8 cellular contexts compared by ENCODE assay signal in the genomic region with DNA sequence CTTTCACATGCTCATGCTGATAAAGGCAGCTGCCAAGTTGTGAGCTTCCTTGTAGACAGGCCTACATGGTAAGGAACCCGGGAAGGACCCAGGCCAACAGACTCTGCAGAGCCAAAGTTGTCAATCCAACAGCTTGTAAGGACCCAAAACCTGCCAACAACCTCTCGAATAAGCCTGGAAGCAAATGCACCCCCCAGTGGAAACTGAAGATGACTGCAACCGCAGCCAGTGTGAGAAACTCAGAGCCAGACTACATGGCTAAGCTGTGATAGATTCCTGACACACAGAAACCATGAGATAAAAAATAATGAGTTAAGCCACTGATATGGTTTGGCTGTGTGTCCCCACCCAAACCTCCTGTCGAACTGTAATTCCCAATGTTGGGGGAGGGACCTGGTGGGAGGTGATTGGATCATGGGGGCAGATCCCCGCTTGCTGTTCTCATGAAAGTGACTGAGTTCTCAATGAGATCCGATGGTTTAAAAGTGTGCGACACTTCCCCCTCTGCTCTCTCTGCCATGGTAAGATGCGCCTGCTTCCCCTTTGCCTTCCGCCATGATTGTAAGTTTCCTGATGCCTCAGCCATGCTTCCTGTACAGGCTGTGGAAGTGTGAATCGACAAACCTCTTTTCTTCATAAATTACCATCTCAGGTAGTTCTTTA. TPM values are rescaled to one million over a fixed set of nuclear protein-coding genes. Genes with fewer than 3 reads are reported as not detected.
A peak's percentile ranks its signal among the peaks of the same experiment; 100 is the strongest.
DNase-seq lines count a peak whose midpoint lies in the region; ATAC-seq, FAIRE-seq and TF ChIP-seq lines count a peak whose summit lies in the region.

No MANE protein-coding gene starts in this region.

- no peaks in the 10 kb centered on the region for H3K27me3 ChIP-seq in Caco-2 (replicated peaks; ENCODE audit: control insufficient read depth, insufficient read depth, low read length)
- H3K27me3 ChIP-seq in SU-DHL-6 (ENCODE audit: low read length): no peaks in the 10 kb centered on the region

- no peak overlapping the region for H3K27ac Mint-ChIP-seq in Caco-2 (ENCODE audit: unreplicated experiment)

- peak in 1 of 2 experiments; percentile 26 for DNase-seq in Caco-2
- DNase-seq in HFF-Myc (ENCODE audit: extremely low read depth, low read depth): no peak
- DNase-seq in islet precursor cell: peak; percentile 80
- no peak for DNase-seq in RCC 7860 (ENCODE audit: low spot score)

- H3K79me2 ChIP-seq in SU-DHL-6 (ENCODE audit: insufficient read depth, low read length): no peaks in the 10 kb centered on the region

- POLR2A ChIA-PET in Caco-2 (lab: Charles Lee): no interaction called here

- H3K27ac ChIP-seq in SU-DHL-6 (ENCODE audit: low read depth, low read length): no peak overlapping the region

- peak; percentile 26 to 42 for TF ChIP-seq CTCF in Caco-2 (IDR thresholded peaks at IDR 0.05; ENCODE audit: insufficient read depth in 1 of 2, low read depth in 1 of 2, low read length in 1 of 2, severe bottlenecking in 1 of 2, unreplicated experiment in 1 of 2)
- peak; percentile 52 for TF ChIP-seq CTCF in HFF-Myc (IDR thresholded peaks at IDR 0.05; ENCODE audit: low read depth, low read length, missing control alignments)
- peak; percentile 88 for TF ChIP-seq CTCF in SU-DHL-6 (IDR thresholded peaks at IDR 0.05; ENCODE audit: insufficient read depth, low read length, poor library complexity, severe bottlenecking)

- no peak overlapping the region for H3K4me2 ChIP-seq in SU-DHL-6 (ENCODE audit: low read depth, low read length, poor library complexity, severe bottlenecking)

- H3K4me3 ChIP-seq in Caco-2 (ENCODE audit: low read depth, low read length) (no peak overlapping the region), HFF-Myc (replicated peaks; ENCODE audit: low read depth, low read length) (no peak overlapping the region), SU-DHL-6 (ENCODE audit: insufficient read depth, low read length, poor library complexity, severe bottlenecking) (no peak overlapping the region)

- no peaks in the 10 kb centered on the region for H4K20me1 ChIP-seq in SU-DHL-6 (ENCODE audit: low read depth, low read length)

- no peaks in the 10 kb centered on the region for H3K36me3 Mint-ChIP-seq in Caco-2 (ENCODE audit: insufficient read depth, unreplicated experiment)

- intact Hi-C loops in Caco-2 (cut with micrococcal nuclease; ENCODE audit: unreplicated experiment): no loop called here

- ATAC-seq in HG02798 (IDR thresholded peaks at IDR 0.05; ENCODE audit: poor library complexity, unreplicated experiment): no peak
- ATAC-seq in HG03521 (IDR thresholded peaks at IDR 0.05; ENCODE audit: unreplicated experiment): no peak
- no peak for ATAC-seq in GM21825 (IDR thresholded peaks at IDR 0.05; ENCODE audit: unreplicated experiment)

- H2AFZ ChIP-seq in SU-DHL-6 (ENCODE audit: low read depth, low read length, severe bottlenecking): no peak overlapping the region

- BruUV-seq in Caco-2 (replicated peaks; lab: Mats Ljungman, UMichigan): no TSS peak

- H3K9me3 Mint-ChIP-seq in Caco-2 (ENCODE audit: unreplicated experiment): no peaks in the 10 kb centered on the region

- no peak for FAIRE-seq in RCC 7860 (lab: Jason Lieb, UNC)

- H3K9ac ChIP-seq in SU-DHL-6 (ENCODE audit: low read length): no peak overlapping the region

- H3F3A ChIP-seq in SU-DHL-6 (ENCODE audit: insufficient read depth): no peaks in the 10 kb centered on the region

- H3K9me3 ChIP-seq in Caco-2 (no peaks in the 10 kb centered on the region), SU-DHL-6 (ENCODE audit: insufficient read depth, low read length) (no peaks in the 10 kb centered on the region)

- CTCF ChIA-PET in Caco-2 (lab: Charles Lee): interaction anchor here (0.6 to 1.2 kb wide), 2 partner anchors 169 to 235 kb away, joined by 6 to 8 read pairs; no protein-coding TSS in a partner anchor

- H3K36me3 ChIP-seq in Caco-2 (ENCODE audit: control insufficient read depth, insufficient read depth, low read length) (no peaks in the 10 kb centered on the region), SU-DHL-6 (ENCODE audit: low read length) (no peaks in the 10 kb centered on the region)

- no peaks in the 10 kb centered on the region for H3K9me2 ChIP-seq in SU-DHL-6 (replicated peaks; ENCODE audit: insufficient read depth, low read length)

- H3K4me3 Mint-ChIP-seq in Caco-2 (ENCODE audit: unreplicated experiment): no peak overlapping the region

- peaks cover 6% of the 10 kb centered on the region for H3K27me3 Mint-ChIP-seq in Caco-2 (ENCODE audit: insufficient read depth, unreplicated experiment)

- H3K4me1 ChIP-seq in Caco-2: no peaks in the 10 kb centered on the region

- no peaks in the 10 kb centered on the region for H3K4me1 Mint-ChIP-seq in Caco-2 (ENCODE audit: low read depth, unreplicated experiment)

RNA-seq across cellular contexts. Expression of gene CLPSL2, which starts 18.8 kb away (rescaled TPM):
- total RNA-seq in Caco-2 (2022): 1.3 and 2.0 TPM in 2 replicates

RNA-seq across cellular contexts. Expression of gene ARMC12, which starts 20.8 kb away (rescaled TPM):
- total RNA-seq in Caco-2 (2022): not detected in 2 replicates

RNA-seq across cellular contexts. Expression of gene CLPSL1, which starts 23.2 kb away (rescaled TPM):
- not detected in 2 replicates for total RNA-seq in Caco-2 (2022)

RNA-seq across cellular contexts. Expression of gene CLPS, which starts 39.5 kb away (rescaled TPM):
- total RNA-seq in Caco-2 (2022): not detected in 2 replicates

RNA-seq across cellular contexts. Expression of gene LHFPL5, which starts 47.6 kb away (rescaled TPM):
- total RNA-seq in Caco-2 (2022): not detected in 2 replicates

Comparison
In these comparisons a context has a peak if more than half of its experiments do, and no peak if none do; other contexts are left out.
1. CTCF ChIP-seq: peak in every context shown above with its lines; median percentile 88 in SU-DHL-6; 52 in HFF-Myc; 34 in Caco-2.